ENCODE assay signal across 12 cellular contexts in genomic region chr10:111370101-111370500, GRCh38.
"Had no signal": no experiment of that assay in that cellular context is flagged by ENCODE, and none has a peak within 500 bp of the region (broad histone marks: within the 10 kb centered on the region; RNA-seq: fewer than 3 reads in every experiment).

No MANE protein-coding gene starts in this region.

- DNase-seq: activated CD4-positive, alpha-beta T cell treated with anti-CD3 and anti-CD28 coated beads, Interleukin-2, amount 50 U/mL, for 1 hour; activated CD8-positive, alpha-beta memory T cell treated with anti-CD3 and anti-CD28 coated beads for 24 hours; activated gamma-delta T cell treated with Interleukin-2 at 50 U/mL for 16 hours; amniotic stem cell; foreskin melanocyte; kidney; left ventricle myocardium inferior; occipital lobe; spleen; stimulated activated naive CD8-positive, alpha-beta T cell treated with anti-CD3 and anti-CD28 coated beads, Interleukin-15, amount 100 ng/mL, for 72 hours had no signal

- H3K4me1 ChIP-seq: left ventricle myocardium inferior, spleen had no signal

- H3K4me3 ChIP-seq: coronary artery, left ventricle myocardium inferior, spleen had no signal

- ATAC-seq: sciatic nerve; stimulated activated naive CD8-positive, alpha-beta T cell treated with anti-CD3 and anti-CD28 coated beads, Interleukin-15, amount 100 ng/mL, for 72 hours had no signal

- H3K27ac ChIP-seq: coronary artery, left ventricle myocardium inferior, spleen had no signal

- H3K36me3 ChIP-seq: left ventricle myocardium inferior, spleen had no signal

- H3K9me3 ChIP-seq: left ventricle myocardium inferior, spleen had no signal
